Comparison of ENCODE assay signal across 27 cellular contexts in genomic region chr4:82045267-82045666, GRCh38.
DNase-seq lines count a peak whose midpoint lies in the region; ATAC-seq and TF ChIP-seq lines count a peak whose summit lies in the region.
"Had no signal": no experiment of that assay in that cellular context is flagged by ENCODE, and none has a peak within 500 bp of the region (broad histone marks: within the 10 kb centered on the region; RNA-seq: fewer than 3 reads in every experiment).

No MANE protein-coding gene starts in this region.

- no peak overlapping the region for H2BK20ac ChIP-seq in IMR-90 (ENCODE audit: low read depth, low read length)

- no peaks in the 10 kb centered on the region for H3K27me3 ChIP-seq in Caco-2 (replicated peaks; ENCODE audit: control insufficient read depth, insufficient read depth, low read length)
- peaks cover 25% of the 10 kb centered on the region for H3K27me3 ChIP-seq in IMR-90 (ENCODE audit: control insufficient read depth, insufficient read depth, low read length)
- H3K27me3 ChIP-seq in neural cell (ENCODE audit: insufficient read depth, low read depth, low read length), result peaks cover 6% of the 10 kb centered on the region
- H3K27me3 ChIP-seq in stomach, result peaks cover 0 to 58% (median 9%) of the 10 kb centered on the region in 3 donors
- H3K27me3 ChIP-seq: right atrium auricular region, testis had no signal

- no peak overlapping the region for H2BK15ac ChIP-seq in IMR-90 (ENCODE audit: low read depth, low read length)

- no peak for TF ChIP-seq RAD21 in IMR-90 (IDR thresholded peaks at IDR 0.05; ENCODE audit: low read length)
- TF ChIP-seq RAD21 in neural cell (conservative IDR thresholded peaks at IDR 0.05), result no peak

- H3K36me3 ChIP-seq in Caco-2 (ENCODE audit: control insufficient read depth, insufficient read depth, low read length) (no peaks in the 10 kb centered on the region), IMR-90 (ENCODE audit: control insufficient read depth, insufficient read depth, low read length) (no peaks in the 10 kb centered on the region), neural cell (ENCODE audit: insufficient read depth, low read length) (no peaks in the 10 kb centered on the region), stomach (no peaks in the 10 kb centered on the region)
- H3K36me3 ChIP-seq: esophagus muscularis mucosa, heart left ventricle, lower lobe of right lung, right atrium auricular region had no signal

- TF ChIP-seq CTCF in Caco-2 (IDR thresholded peaks at IDR 0.05; ENCODE audit: insufficient read depth in 1 of 2, low read depth in 1 of 2, low read length in 1 of 2, severe bottlenecking in 1 of 2, unreplicated experiment in 1 of 2) (no peak), IMR-90 (conservative IDR thresholded peaks at IDR 0.05; ENCODE audit: low read depth, low read length) (no peak), glutamatergic neuron (IDR thresholded peaks at IDR 0.05; ENCODE audit: partially characterized antibody, unreplicated experiment) (no peak), neural cell (IDR thresholded peaks at IDR 0.05; ENCODE audit: poor library complexity, severe bottlenecking) (no peak), stomach (IDR thresholded peaks at IDR 0.05) (no peak)

- H2AK9ac ChIP-seq in IMR-90 (replicated peaks; ENCODE audit: low read depth, low read length, poor library complexity), result no peak overlapping the region

- no peaks in the 10 kb centered on the region for H3K9me1 ChIP-seq in IMR-90 (ENCODE audit: insufficient read depth, low read length)

- H2AFZ ChIP-seq in IMR-90 (replicated peaks; ENCODE audit: low read length, poor library complexity) (no peak overlapping the region), neural cell (ENCODE audit: low read depth, low read length) (no peak overlapping the region)

- DNase-seq in Caco-2 (no peak), IMR-90 (no peak), glutamatergic neuron (no peak), stomach (no peak)
- no peak for DNase-seq in stimulated activated CD4-positive, alpha-beta T cell treated with anti-CD3 and anti-CD28 coated beads, Interleukin-4, amount 100 ng/mL, for 24 hours
- DNase-seq: ACHN; activated CD4-positive, alpha-beta T cell treated with anti-CD3 and anti-CD28 coated beads, Interleukin-2, amount 10 ng/mL, durations not matched to agents 24 days and 14 days; activated gamma-delta T cell; CD8-positive, alpha-beta T cell; central memory CD4-positive, alpha-beta T cell; cortex of kidney; foreskin keratinocyte; H7; heart left ventricle; lower lobe of right lung; NCI-H1694 treated with DMSO at 0.1 percent for 48 hours; NCI-H446 treated with DMSO at 0.1 percent for 48 hours; stimulated activated CD4-positive, alpha-beta T cell treated with anti-CD3 and anti-CD28 coated beads, Interleukin-1b, Interleukin-23, amount 100 ng/mL, for 48 hours; stimulated activated naive CD8-positive, alpha-beta T cell treated with anti-CD3 and anti-CD28 coated beads, Interleukin-15, Interleukin-2, amounts not matched to agents 100 U/mL and 50 U/mL, for 24 hours; T1000; testis had no signal

- H2BK5ac ChIP-seq in IMR-90 (ENCODE audit: low read depth, low read length, poor library complexity, severe bottlenecking), result no peak overlapping the region

- TF ChIP-seq EP300 in neural cell (conservative IDR thresholded peaks at IDR 0.05; ENCODE audit: poor library complexity, severe bottlenecking), result no peak
- no peak for TF ChIP-seq EP300 in stomach (IDR thresholded peaks at IDR 0.05)

- H3K36me3 Mint-ChIP-seq in Caco-2 (ENCODE audit: insufficient read depth, unreplicated experiment) (no peaks in the 10 kb centered on the region), glutamatergic neuron (ENCODE audit: unreplicated experiment) (no peaks in the 10 kb centered on the region)
- H3K36me3 Mint-ChIP-seq: CD8-positive, alpha-beta T cell had no signal

- BruUV-seq in Caco-2 (replicated peaks; lab: Mats Ljungman, UMichigan), result no TSS peak
- no TSS peak for BruUV-seq in IMR-90 (replicated peaks; lab: Mats Ljungman, UMichigan)

- H3K4me3 ChIP-seq in Caco-2 (ENCODE audit: low read depth, low read length) (peak overlapping the region; percentile 63), IMR-90 (ENCODE audit: insufficient read depth, low read depth, low read length) (no peak overlapping the region), neural cell (ENCODE audit: low read length) (peak overlapping the region; percentile 81), stomach (no peak overlapping the region)

- H3F3A ChIP-seq in neural cell (ENCODE audit: insufficient read depth, low read length, poor library complexity, severe bottlenecking), result no peaks in the 10 kb centered on the region

- intact Hi-C loops in Caco-2 (cut with micrococcal nuclease; ENCODE audit: unreplicated experiment), result loop anchor here (2.0 kb wide), 1 partner anchor 200 kb away; no protein-coding TSS in a partner anchor
- intact Hi-C loops in IMR-90 (cut with micrococcal nuclease), result no loop called here
- intact Hi-C loops in stomach (cut with DNase I; ENCODE audit: low total_unique reads), result no loop called here

- no peaks in the 10 kb centered on the region for H3K79me2 ChIP-seq in neural cell (replicated peaks; ENCODE audit: insufficient read depth, low read length)

- POLR2A ChIA-PET in Caco-2 (lab: Charles Lee) (no interaction called here), IMR-90 (lab: Charles Lee; ENCODE audit: unreplicated experiment) (no interaction called here)

- H3K9ac ChIP-seq in IMR-90 (ENCODE audit: low read depth, low read length) (no peak overlapping the region), neural cell (ENCODE audit: low read length) (no peak overlapping the region)

- no peak for ATAC-seq in IMR-90 (ENCODE audit: low read depth)
- no peak for ATAC-seq in HG03442 (IDR thresholded peaks at IDR 0.05; ENCODE audit: unreplicated experiment)
- ATAC-seq: CD8-positive, alpha-beta T cell; stimulated activated naive CD8-positive, alpha-beta T cell treated with anti-CD3 and anti-CD28 coated beads, Interleukin-15, Interleukin-2, amounts not matched to agents 100 U/mL and 50 U/mL, for 24 hours had no signal

- H4K8ac ChIP-seq in IMR-90 (ENCODE audit: low read depth in 2 of 2, low read length in 2 of 2), result no peak overlapping the region

- H4K5ac ChIP-seq in IMR-90 (ENCODE audit: low read depth, low read length), result no peak overlapping the region

- H3K4me1 Mint-ChIP-seq in Caco-2 (ENCODE audit: low read depth, unreplicated experiment), result peaks cover 7% of the 10 kb centered on the region
- peaks cover 8% of the 10 kb centered on the region for H3K4me1 Mint-ChIP-seq in glutamatergic neuron (ENCODE audit: low read depth, unreplicated experiment)

- peak overlapping the region; percentile 93 for H3K4me3 Mint-ChIP-seq in Caco-2 (ENCODE audit: unreplicated experiment)
- H3K4me3 Mint-ChIP-seq in glutamatergic neuron (ENCODE audit: unreplicated experiment), result peak overlapping the region; percentile 65
- H3K4me3 Mint-ChIP-seq: activated CD4-positive, alpha-beta T cell treated with anti-CD3 and anti-CD28 coated beads, Interleukin-2, amount 10 ng/mL, durations not matched to agents 24 days and 14 days; B cell had no signal

- in situ Hi-C loops in IMR-90 (cut with MboI; ENCODE audit: low sequenced_read_pairs), result no loop called here

- H2AK5ac ChIP-seq in IMR-90 (ENCODE audit: low read depth, low read length), result no peak overlapping the region

- TF ChIP-seq POLR2A in IMR-90 (IDR thresholded peaks at IDR 0.05; ENCODE audit: low read depth, low read length), result no peak
- TF ChIP-seq POLR2A in stomach (IDR thresholded peaks at IDR 0.05), result no peak

- no peak overlapping the region for H3K14ac ChIP-seq in IMR-90 (replicated peaks; ENCODE audit: low read depth, low read length)

- H3K56ac ChIP-seq in IMR-90 (ENCODE audit: extremely low read depth, insufficient read depth, low read length), result no peak overlapping the region

- H3K27me3 Mint-ChIP-seq in Caco-2 (ENCODE audit: insufficient read depth, unreplicated experiment), result no peaks in the 10 kb centered on the region
- H3K27me3 Mint-ChIP-seq in glutamatergic neuron (ENCODE audit: unreplicated experiment), result peaks cover 3% of the 10 kb centered on the region

- H3K79me1 ChIP-seq in IMR-90 (ENCODE audit: low read depth in 1 of 2, low read length in 2 of 2), result no peaks in the 10 kb centered on the region

- no CpG with 5 or more reads among the region's 5 CpGs for WGBS in IMR-90 (ENCODE audit: extremely low coverage in 2 of 2, insufficient read length in 1 of 2), 2 experiments
- WGBS in stomach, 5 donors, result 59 to 68% (median 65%) methylated on average over 5 of the region's 5 CpGs

- H2BK120ac ChIP-seq in IMR-90 (ENCODE audit: low read depth, low read length), result no peak overlapping the region

- H4K91ac ChIP-seq in IMR-90 (ENCODE audit: insufficient read depth, low read depth, low read length), result no peak overlapping the region

- dilution Hi-C loops in IMR-90 (cut with HindIII; ENCODE audit: low sequenced_read_pairs, unreplicated experiment), result no loop called here

- H3K27ac Mint-ChIP-seq in Caco-2 (ENCODE audit: unreplicated experiment), result no peak overlapping the region
- peak overlapping the region; percentile 16 for H3K27ac Mint-ChIP-seq in glutamatergic neuron (ENCODE audit: unreplicated experiment)
- H3K27ac Mint-ChIP-seq: activated CD4-positive, alpha-beta T cell treated with anti-CD3 and anti-CD28 coated beads, Interleukin-2, amount 10 ng/mL, durations not matched to agents 24 days and 14 days; B cell; CD8-positive, alpha-beta T cell had no signal

- H3K27ac ChIP-seq in IMR-90 (ENCODE audit: insufficient read depth, low read length), result no peak overlapping the region
- no peak overlapping the region for H3K27ac ChIP-seq in neural cell (ENCODE audit: low read length)
- H3K27ac ChIP-seq in stomach, result no peak overlapping the region
- H3K27ac ChIP-seq: esophagus muscularis mucosa, foreskin keratinocyte, heart left ventricle, HL-60, lower lobe of right lung, right atrium auricular region, testis had no signal

- CTCF ChIA-PET in Caco-2 (lab: Charles Lee) (interaction anchor here (0.6 to 1.0 kb wide), 2 partner anchors 575 to 1546 kb away, joined by 3 to 8 read pairs; no protein-coding TSS in a partner anchor), IMR-90 (lab: Yijun Ruan, JAX) (no interaction called here)

- no peaks in the 10 kb centered on the region for H3K9me3 Mint-ChIP-seq in Caco-2 (ENCODE audit: unreplicated experiment)
- peaks cover 8% of the 10 kb centered on the region for H3K9me3 Mint-ChIP-seq in glutamatergic neuron (ENCODE audit: unreplicated experiment)
- H3K9me3 Mint-ChIP-seq: activated CD4-positive, alpha-beta T cell treated with anti-CD3 and anti-CD28 coated beads, Interleukin-2, amount 10 ng/mL, durations not matched to agents 24 days and 14 days; CD8-positive, alpha-beta T cell had no signal

- H3K4me1 ChIP-seq in Caco-2 (peaks cover 19% of the 10 kb centered on the region), IMR-90 (ENCODE audit: control insufficient read depth, insufficient read depth, low read length) (no peaks in the 10 kb centered on the region), stomach (peaks cover 5 to 22% (median 17%) of the 10 kb centered on the region in 4 donors)
- H3K4me1 ChIP-seq: foreskin keratinocyte, testis had no signal

- no peak overlapping the region for H3K18ac ChIP-seq in IMR-90 (ENCODE audit: low read depth, low read length)

- H3K9me2 ChIP-seq in neural cell (ENCODE audit: insufficient read depth, low read length), result no peaks in the 10 kb centered on the region

- H4K20me1 ChIP-seq in IMR-90 (ENCODE audit: insufficient read depth, low read length) (no peaks in the 10 kb centered on the region), neural cell (ENCODE audit: insufficient read depth) (no peaks in the 10 kb centered on the region)

- H3K23ac ChIP-seq in IMR-90 (ENCODE audit: low read depth, low read length), result no peak overlapping the region

- H3K4me2 ChIP-seq in IMR-90 (ENCODE audit: low read depth, low read length), result no peak overlapping the region
- no peak overlapping the region for H3K4me2 ChIP-seq in neural cell (ENCODE audit: low read length)

- H3K4ac ChIP-seq in IMR-90 (ENCODE audit: low read depth, low read length), result no peak overlapping the region

- no peaks in the 10 kb centered on the region for H3K9me3 ChIP-seq in Caco-2
- no peaks in the 10 kb centered on the region for H3K9me3 ChIP-seq in IMR-90 (ENCODE audit: control insufficient read depth, insufficient read depth, low read length)
- H3K9me3 ChIP-seq in neural cell (ENCODE audit: low read length), result no peaks in the 10 kb centered on the region
- no peaks in the 10 kb centered on the region for H3K9me3 ChIP-seq in stomach
- H3K9me3 ChIP-seq: esophagus muscularis mucosa, heart left ventricle, lower lobe of right lung, right atrium auricular region, testis had no signal

Comparison
In these comparisons a context has a peak if more than half of its experiments do, and no peak if none do; other contexts are left out.
1. H3K4me3 ChIP-seq: peak in Caco-2 (single experiment) and neural cell (single experiment); none in IMR-90 (single experiment) and stomach (0 of 4).